In genomic region chr3:108090066-108090700, GRCh38 we compare ENCODE assay signal across 8 cellular contexts. TPM values are rescaled to one million over a fixed set of nuclear protein-coding genes. Genes with fewer than 3 reads are reported as not detected.
DNase-seq lines count a peak whose midpoint lies in the region; ATAC-seq and TF ChIP-seq lines count a peak whose summit lies in the region.

No MANE protein-coding gene starts in this region.

- H4K91ac ChIP-seq in neuronal stem cell (ENCODE audit: low read depth, low read length, poor library complexity) = no peak overlapping the region

- H3F3A ChIP-seq in PC-3 (ENCODE audit: low read length, unreplicated experiment) = no peaks in the 10 kb centered on the region

- H2BK12ac ChIP-seq in neuronal stem cell (ENCODE audit: low read length) = no peak overlapping the region

- no peaks in the 10 kb centered on the region for H3K27me3 ChIP-seq in PC-3 (ENCODE audit: low read length)
- H3K27me3 ChIP-seq in gastroesophageal sphincter = no peaks in the 10 kb centered on the region
- peaks cover 0 to 5% (median 3%) of the 10 kb centered on the region in 3 experiments for H3K27me3 ChIP-seq in neuronal stem cell (ENCODE audit: control insufficient read depth in 3 of 3, insufficient read depth in 3 of 3, low read depth in 1 of 3, low read length in 3 of 3)
- no peaks in the 10 kb centered on the region for H3K27me3 ChIP-seq in testis

- H3K9me2 ChIP-seq in PC-3 (replicated peaks; ENCODE audit: low read length) = no peaks in the 10 kb centered on the region

- POLR2A ChIA-PET in PC-3 (lab: Charles Lee; ENCODE audit: unreplicated experiment) = interaction anchor here (0.7 kb wide), 1 partner anchor 41 kb away, joined by 5 read pairs; no protein-coding TSS in a partner anchor

- peak overlapping the region; percentile 96 for H3K4me3 ChIP-seq in PC-3 (ENCODE audit: low read length)
- peak overlapping the region; percentile 89 to 90 for H3K4me3 ChIP-seq in gastroesophageal sphincter
- peak overlapping the region; percentile 86 to 90 for H3K4me3 ChIP-seq in neuronal stem cell (ENCODE audit: low read length in 2 of 2)
- H3K4me3 ChIP-seq in testis = peak overlapping the region; percentile 76 to 91

- H3K14ac ChIP-seq in neuronal stem cell (ENCODE audit: low read length) = no peak overlapping the region

- H3K9me3 ChIP-seq in PC-3 (ENCODE audit: low read length) (no peaks in the 10 kb centered on the region), gastroesophageal sphincter (no peaks in the 10 kb centered on the region), neuronal stem cell (replicated peaks in 1 of 2; ENCODE audit: control insufficient read depth in 2 of 2, insufficient read depth in 1 of 2, low read depth in 1 of 2, low read length in 2 of 2) (peaks cover 0 to 5% of the 10 kb centered on the region in 2 donors), testis (no peaks in the 10 kb centered on the region)

- BruUV-seq in PC-3 (replicated peaks; lab: Mats Ljungman, UMichigan) = TSS peak; percentile 51

- H3K4me2 ChIP-seq in PC-3 (ENCODE audit: low read length) = peak overlapping the region; percentile 83
- H3K4me2 ChIP-seq in neuronal stem cell (ENCODE audit: insufficient read depth, low read length, poor library complexity, severe bottlenecking) = peak overlapping the region; percentile 77

- no peak overlapping the region for H4K8ac ChIP-seq in neuronal stem cell (ENCODE audit: low read depth, low read length)

- H2BK120ac ChIP-seq in neuronal stem cell (ENCODE audit: low read depth, low read length) = peak overlapping the region; percentile 47

- DNase-seq in NCI-H2107 treated with DMSO at 0.1 percent for 48 hours (lab: John Stamatoyannopoulos, UW; ENCODE audit: unreplicated experiment) (peak; percentile 34), NCI-H2107 (lab: John Stamatoyannopoulos, UW) (no peak), PC-3 (peak; percentile 34), activated gamma-delta T cell (lab: John Stamatoyannopoulos, UW) (peak; percentile 18), neuronal stem cell (ENCODE audit: low spot score) (peak; percentile 36), testis (peak; percentile 49)

- CTCF ChIA-PET in PC-3 (lab: Charles Lee) = interaction anchor here (0.5 to 0.6 kb wide), 3 partner anchors 41 to 347 kb away, joined by 3 to 9 read pairs (median 6); no protein-coding TSS in a partner anchor

- H2BK15ac ChIP-seq in neuronal stem cell (ENCODE audit: low read length) = no peak overlapping the region

- H3K36me3 ChIP-seq in PC-3 (ENCODE audit: low read depth, low read length) (no peaks in the 10 kb centered on the region), gastroesophageal sphincter (no peaks in the 10 kb centered on the region), neuronal stem cell (replicated peaks in 1 of 2; ENCODE audit: control insufficient read depth in 2 of 2, insufficient read depth in 2 of 2, low read length in 2 of 2) (no peaks in the 10 kb centered on the region), testis (ENCODE audit: low read depth, missing control alignments) (no peaks in the 10 kb centered on the region)

- H3K18ac ChIP-seq in neuronal stem cell (ENCODE audit: low read length) = peak overlapping the region; percentile 95

- intact Hi-C loops in PC-3 (cut with micrococcal nuclease) (loop anchor here (1.0 to 2.0 kb wide), 3 partner anchors 148 to 387 kb away; no protein-coding TSS in a partner anchor), testis (cut with DNase I; ENCODE audit: low total_unique reads) (no loop called here)

- 0% methylated on average over 15 to 16 of the region's 29 CpGs for WGBS in gastroesophageal sphincter (ENCODE audit: low coverage in 1 of 2), 2 donors
- WGBS in neuronal stem cell (ENCODE audit: extremely low coverage in 2 of 2, insufficient read length in 2 of 2, insufficient replicate concordance in 1 of 2), 2 donors = no CpG with 5 or more reads among the region's 29 CpGs
- 0% methylated on average over 24 to 29 of the region's 29 CpGs for WGBS in testis, 2 donors

- no peak for TF ChIP-seq POLR2A in gastroesophageal sphincter (IDR thresholded peaks at IDR 0.05)
- no peak for TF ChIP-seq POLR2A in testis (IDR thresholded peaks at IDR 0.05)

- H3K79me1 ChIP-seq in neuronal stem cell (ENCODE audit: low read depth, low read length) = no peaks in the 10 kb centered on the region

- H3K23ac ChIP-seq in neuronal stem cell (ENCODE audit: low read depth, low read length, poor library complexity) = no peak overlapping the region

- H2BK5ac ChIP-seq in neuronal stem cell (ENCODE audit: low read length) = no peak overlapping the region

- ATAC-seq in HG03095 (IDR thresholded peaks at IDR 0.05; ENCODE audit: unreplicated experiment) = peak; percentile 5
- ATAC-seq in PC-3 = peak; percentile 32
- no peak for ATAC-seq in gastroesophageal sphincter

- TF ChIP-seq CTCF in PC-3 (conservative IDR thresholded peaks at IDR 0.05; ENCODE audit: low read depth, low read length) (no peak), gastroesophageal sphincter (IDR thresholded peaks at IDR 0.05) (no peak), testis (IDR thresholded peaks at IDR 0.05) (no peak)

- H3K27ac ChIP-seq in PC-3 (ENCODE audit: low read length) (peak overlapping the region; percentile 17), gastroesophageal sphincter (peak overlapping the region; percentile 72 to 96 (median 93)), neuronal stem cell (replicated peaks; ENCODE audit: low read length) (no peak overlapping the region), testis (peak overlapping the region; percentile 71 to 90)

- no peak overlapping the region for H3K4ac ChIP-seq in neuronal stem cell (ENCODE audit: low read length)

- H4K20me1 ChIP-seq in PC-3 (ENCODE audit: low read length) = no peaks in the 10 kb centered on the region

- peak overlapping the region; percentile 87 for H2AFZ ChIP-seq in PC-3 (ENCODE audit: low read length)
- H2AFZ ChIP-seq in neuronal stem cell (ENCODE audit: low read length) = peak overlapping the region; percentile 97

- peaks cover 55% of the 10 kb centered on the region for H3K79me2 ChIP-seq in PC-3 (ENCODE audit: low read length)

- no peak overlapping the region for H2AK5ac ChIP-seq in neuronal stem cell (ENCODE audit: low read depth, low read length)

- TF ChIP-seq EP300 in gastroesophageal sphincter (IDR thresholded peaks at IDR 0.05) = no peak

- peaks cover 15% of the 10 kb centered on the region; the same call in 1 of the 2 replicates for H3K4me1 ChIP-seq in PC-3 (ENCODE audit: insufficient read depth, low read length)
- H3K4me1 ChIP-seq in gastroesophageal sphincter = peaks cover 0 to 50% (median 2%) of the 10 kb centered on the region in 3 donors
- H3K4me1 ChIP-seq in neuronal stem cell (ENCODE audit: control insufficient read depth in 2 of 2, insufficient read depth in 1 of 2, low read depth in 1 of 2, low read length in 2 of 2) = no peaks in the 10 kb centered on the region
- peaks cover 8% of the 10 kb centered on the region for H3K4me1 ChIP-seq in testis

- peak overlapping the region; percentile 79 for H3K9ac ChIP-seq in PC-3 (ENCODE audit: low read length)
- peak overlapping the region; percentile 93 for H3K9ac ChIP-seq in neuronal stem cell (ENCODE audit: low read depth, low read length, poor library complexity)

RNA-seq across cellular contexts. Expression of gene CD47, which starts 0.6 kb away (rescaled TPM):
- total RNA-seq in PC-3 (2014; rRNA removed) = 48.4 and 63.6 TPM in 2 replicates
- 10 to 100 TPM; 60.0 to 91.5 (median 76.3) TPM for total RNA-seq in gastroesophageal sphincter
- polyA plus RNA-seq in neuronal stem cell (2013, experiment 1 of 2) = 32.0 TPM
- polyA plus RNA-seq in neuronal stem cell (2013, experiment 2 of 2) = 31.8 TPM
- total RNA-seq in testis = 10 to 100 TPM; 43.5 to 49.9 TPM
- polyA plus RNA-seq in testis (ENCODE audit: insufficient read depth, low read depth, low replicate concordance) = 129 TPM
